ENCODE assay signal across 1 cellular context in the genomic region with DNA sequence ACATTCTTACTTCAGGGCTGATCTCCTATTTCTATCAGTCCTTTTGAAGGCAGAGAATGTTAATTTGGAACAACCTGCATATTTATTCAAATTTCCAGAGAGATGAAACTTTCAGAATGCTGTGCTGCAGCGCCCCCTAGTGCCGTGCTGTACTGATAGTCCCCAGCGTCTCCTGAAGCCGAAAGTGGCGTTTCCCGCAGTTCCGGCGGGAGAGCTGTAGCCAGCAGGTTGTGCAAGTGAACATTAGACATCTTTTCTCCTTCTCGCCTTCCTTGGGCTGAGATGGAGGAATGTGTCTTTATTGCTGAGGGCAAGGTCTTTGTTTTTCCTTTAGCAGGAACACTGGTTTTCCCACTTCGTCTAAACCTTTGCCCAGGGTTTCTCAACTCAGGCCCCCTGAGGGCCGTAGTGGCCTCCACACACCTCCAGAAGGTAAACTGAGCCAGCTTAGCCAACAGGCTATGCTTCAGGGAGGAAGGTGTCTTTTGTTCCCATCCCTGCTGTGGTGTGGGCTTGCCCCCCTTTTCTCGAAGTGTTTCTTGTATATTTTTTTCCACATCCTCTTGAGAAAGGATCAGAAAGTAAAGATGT.
TF ChIP-seq lines count a peak whose summit lies in the region.

No MANE protein-coding gene starts in this region.

TF ChIP-seq in K562, 482 proteins besides CTCF, POLR2A, EP300 and RAD21 (continued from another document and continues in another):
- TF ChIP-seq BRF2 (IDR thresholded peaks at IDR 0.05; ENCODE audit: borderline replicate concordance, insufficient read depth, insufficient read length) (no peak), FOXA1 (IDR thresholded peaks at IDR 0.05; ENCODE audit: borderline replicate concordance) (no peak), FOXJ3 (CRISPR knock-in tag; IDR thresholded peaks at IDR 0.05) (no peak), NR4A1 (CRISPR knock-in tag; IDR thresholded peaks at IDR 0.05) (no peak), NR4A1 (tag; IDR thresholded peaks at IDR 0.05) (no peak), SNRNP70 (optimal IDR thresholded peaks at IDR 0.05; ENCODE audit: low read depth, low read length) (no peak), RBM15 (IDR thresholded peaks at IDR 0.05; ENCODE audit: insufficient read depth, low read length) (no peak), IFI16 (CRISPR knock-in tag; IDR thresholded peaks at IDR 0.05) (no peak), STAT5A (IDR thresholded peaks at IDR 0.05; ENCODE audit: borderline replicate concordance, low read length) (peak; percentile 6; the same call in 1 of the 2 replicates), PTTG1 (tag; IDR thresholded peaks at IDR 0.05; ENCODE audit: low read depth) (no peak), SMARCE1 (IDR thresholded peaks at IDR 0.05) (peak; percentile 55; the same call in 1 of the 2 replicates), ZNF274 (IDR thresholded peaks at IDR 0.05; ENCODE audit: borderline replicate concordance, low read depth, low read length) (no peak), MAZ (CRISPR knock-in tag; conservative IDR thresholded peaks at IDR 0.05 in 1 of 2, IDR thresholded peaks at IDR 0.05 in 1 of 2) (peak in 1 of 2 experiments; percentile 76; a peak in 2 of 4 replicates), ELF1 (tag; IDR thresholded peaks at IDR 0.05) (no peak), CREB5 (CRISPR knock-in tag; IDR thresholded peaks at IDR 0.05) (no peak), ZFX (CRISPR knock-in tag; IDR thresholded peaks at IDR 0.05) (no peak), POLR2G (IDR thresholded peaks at IDR 0.05; ENCODE audit: low read depth, low read length) (no peak), KHSRP (IDR thresholded peaks at IDR 0.05) (no peak), GTF2A2 (tag; IDR thresholded peaks at IDR 0.05) (no peak), USF2 (CRISPR knock-in tag; IDR thresholded peaks at IDR 0.05) (no peak), ZNF253 (CRISPR knock-in tag; conservative IDR thresholded peaks at IDR 0.05) (no peak), CBFA2T3 (IDR thresholded peaks at IDR 0.05) (no peak), SRSF1 (IDR thresholded peaks at IDR 0.05; ENCODE audit: low read depth, low read length) (no peak), GATAD2A (IDR thresholded peaks at IDR 0.05) (no peak), EGR1 (conservative IDR thresholded peaks at IDR 0.05) (no peak), ZBTB2 (IDR thresholded peaks at IDR 0.05) (no peak), CXXC5 (CRISPR knock-in tag; IDR thresholded peaks at IDR 0.05) (peak; percentile 46), ZNF717 (CRISPR knock-in tag; IDR thresholded peaks at IDR 0.05) (no peak), PRMT5 (CRISPR knock-in tag; IDR thresholded peaks at IDR 0.05) (no peak), KLF6 (CRISPR knock-in tag; IDR thresholded peaks at IDR 0.05; ENCODE audit: borderline replicate concordance) (no peak), ZNF384 (IDR thresholded peaks at IDR 0.05; ENCODE audit: low read depth, low read length) (no peak), RB1 (IDR thresholded peaks at IDR 0.05; ENCODE audit: low read depth) (no peak), E2F1 (CRISPR knock-in tag; IDR thresholded peaks at IDR 0.05) (peak; percentile 65; the same call in 1 of the 2 replicates), HSF4 (CRISPR knock-in tag; IDR thresholded peaks at IDR 0.05; ENCODE audit: borderline replicate concordance) (no peak), TEAD4 (IDR thresholded peaks at IDR 0.05; ENCODE audit: low read length) (peak; percentile 63), TEAD4 (CRISPR knock-in tag; IDR thresholded peaks at IDR 0.05; ENCODE audit: borderline replicate concordance) (no peak), ZBTB8A (IDR thresholded peaks at IDR 0.05; ENCODE audit: partially characterized antibody) (no peak), NCOA4 (IDR thresholded peaks at IDR 0.05; ENCODE audit: partially characterized antibody) (no peak), ZNF778 (CRISPR knock-in tag; IDR thresholded peaks at IDR 0.05) (no peak), CHCHD3 (CRISPR knock-in tag; IDR thresholded peaks at IDR 0.05) (no peak), FOXK2 (conservative IDR thresholded peaks at IDR 0.05 in 1 of 2, IDR thresholded peaks at IDR 0.05 in 1 of 2; ENCODE audit: low read depth in 2 of 2) (peak; percentile 22 to 66; a peak in 3 of 4 replicates), DDX20 (tag; IDR thresholded peaks at IDR 0.05; ENCODE audit: low read depth) (no peak), CC2D1A (IDR thresholded peaks at IDR 0.05) (peak; percentile 32; the same call in 1 of the 2 replicates), NR0B1 (IDR thresholded peaks at IDR 0.05; ENCODE audit: partially characterized antibody) (no peak), ARID2 (IDR thresholded peaks at IDR 0.05) (peak; percentile 82), SMC3 (conservative IDR thresholded peaks at IDR 0.05; ENCODE audit: insufficient read depth, low read depth, low read length) (peak; percentile 66), MYBL2 (IDR thresholded peaks at IDR 0.05; ENCODE audit: low read depth) (no peak), MYBL2 (CRISPR knock-in tag; IDR thresholded peaks at IDR 0.05; ENCODE audit: borderline replicate concordance) (no peak), ETS1 (conservative IDR thresholded peaks at IDR 0.05; ENCODE audit: control insufficient read depth, low read depth, low read length) (no peak), ZNF707 (CRISPR knock-in tag; conservative IDR thresholded peaks at IDR 0.05) (no peak), SRSF9 (IDR thresholded peaks at IDR 0.05; ENCODE audit: borderline replicate concordance, low read depth, low read length) (no peak), ZNF232 (CRISPR knock-in tag; IDR thresholded peaks at IDR 0.05) (no peak), HDGF (IDR thresholded peaks at IDR 0.05) (no peak), CBX1 (IDR thresholded peaks at IDR 0.05; ENCODE audit: low read depth) (no peak), ZBTB1 (CRISPR knock-in tag; IDR thresholded peaks at IDR 0.05; ENCODE audit: borderline replicate concordance, low read depth) (no peak), BRD4 (IDR thresholded peaks at IDR 0.05) (no peak)
- TF ChIP-seq, protein P1, sequence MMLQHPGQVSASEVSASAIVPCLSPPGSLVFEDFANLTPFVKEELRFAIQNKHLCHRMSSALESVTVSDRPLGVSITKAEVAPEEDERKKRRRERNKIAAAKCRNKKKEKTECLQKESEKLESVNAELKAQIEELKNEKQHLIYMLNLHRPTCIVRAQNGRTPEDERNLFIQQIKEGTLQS (IDR thresholded peaks at IDR 0.05): no peak
- TF ChIP-seq, protein P1 (CRISPR knock-in tag; conservative IDR thresholded peaks at IDR 0.05): 0 out of 2 replicates have a peak, but pooled peaks have one; percentile 58
- TF ChIP-seq, protein P2, sequence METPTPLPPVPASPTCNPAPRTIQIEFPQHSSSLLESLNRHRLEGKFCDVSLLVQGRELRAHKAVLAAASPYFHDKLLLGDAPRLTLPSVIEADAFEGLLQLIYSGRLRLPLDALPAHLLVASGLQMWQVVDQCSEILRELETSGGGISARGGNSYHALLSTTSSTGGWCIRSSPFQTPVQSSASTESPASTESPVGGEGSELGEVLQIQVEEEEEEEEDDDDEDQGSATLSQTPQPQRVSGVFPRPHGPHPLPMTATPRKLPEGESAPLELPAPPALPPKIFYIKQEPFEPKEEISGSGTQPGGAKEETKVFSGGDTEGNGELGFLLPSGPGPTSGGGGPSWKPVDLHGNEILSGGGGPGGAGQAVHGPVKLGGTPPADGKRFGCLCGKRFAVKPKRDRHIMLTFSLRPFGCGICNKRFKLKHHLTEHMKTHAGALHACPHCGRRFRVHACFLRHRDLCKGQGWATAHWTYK (CRISPR knock-in tag; IDR thresholded peaks at IDR 0.05): no peak
- TF ChIP-seq, protein P3, sequence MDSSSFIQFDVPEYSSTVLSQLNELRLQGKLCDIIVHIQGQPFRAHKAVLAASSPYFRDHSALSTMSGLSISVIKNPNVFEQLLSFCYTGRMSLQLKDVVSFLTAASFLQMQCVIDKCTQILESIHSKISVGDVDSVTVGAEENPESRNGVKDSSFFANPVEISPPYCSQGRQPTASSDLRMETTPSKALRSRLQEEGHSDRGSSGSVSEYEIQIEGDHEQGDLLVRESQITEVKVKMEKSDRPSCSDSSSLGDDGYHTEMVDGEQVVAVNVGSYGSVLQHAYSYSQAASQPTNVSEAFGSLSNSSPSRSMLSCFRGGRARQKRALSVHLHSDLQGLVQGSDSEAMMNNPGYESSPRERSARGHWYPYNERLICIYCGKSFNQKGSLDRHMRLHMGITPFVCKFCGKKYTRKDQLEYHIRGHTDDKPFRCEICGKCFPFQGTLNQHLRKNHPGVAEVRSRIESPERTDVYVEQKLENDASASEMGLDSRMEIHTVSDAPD (CRISPR knock-in tag; IDR thresholded peaks at IDR 0.05): no peak
- TF ChIP-seq, protein P4, sequence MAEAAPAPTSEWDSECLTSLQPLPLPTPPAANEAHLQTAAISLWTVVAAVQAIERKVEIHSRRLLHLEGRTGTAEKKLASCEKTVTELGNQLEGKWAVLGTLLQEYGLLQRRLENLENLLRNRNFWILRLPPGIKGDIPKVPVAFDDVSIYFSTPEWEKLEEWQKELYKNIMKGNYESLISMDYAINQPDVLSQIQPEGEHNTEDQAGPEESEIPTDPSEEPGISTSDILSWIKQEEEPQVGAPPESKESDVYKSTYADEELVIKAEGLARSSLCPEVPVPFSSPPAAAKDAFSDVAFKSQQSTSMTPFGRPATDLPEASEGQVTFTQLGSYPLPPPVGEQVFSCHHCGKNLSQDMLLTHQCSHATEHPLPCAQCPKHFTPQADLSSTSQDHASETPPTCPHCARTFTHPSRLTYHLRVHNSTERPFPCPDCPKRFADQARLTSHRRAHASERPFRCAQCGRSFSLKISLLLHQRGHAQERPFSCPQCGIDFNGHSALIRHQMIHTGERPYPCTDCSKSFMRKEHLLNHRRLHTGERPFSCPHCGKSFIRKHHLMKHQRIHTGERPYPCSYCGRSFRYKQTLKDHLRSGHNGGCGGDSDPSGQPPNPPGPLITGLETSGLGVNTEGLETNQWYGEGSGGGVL (CRISPR knock-in tag; IDR thresholded peaks at IDR 0.05): no peak
